24 cellular contexts compared by ENCODE assay signal in genomic region chr11:44192015-44192380, GRCh38.
"Had no signal": no experiment of that assay in that cellular context is flagged by ENCODE, and none has a peak within 500 bp of the region (broad histone marks: within the 10 kb centered on the region; RNA-seq: fewer than 3 reads in every experiment).

No MANE protein-coding gene starts in this region.

- DNase-seq: activated CD4-positive, alpha-beta T cell treated with anti-CD3 and anti-CD28 coated beads for 48 hours; activated effector memory CD4-positive, alpha-beta T cell treated with Interleukin-2 at 50 U/mL for 16 hours; activated naive CD4-positive, alpha-beta T cell treated with anti-CD3 and anti-CD28 coated beads, Interleukin-2, amount 50 U/mL, for 16 hours; aorta; brain microvascular endothelial cell; central memory CD4-positive, alpha-beta T cell; dorsolateral prefrontal cortex; endodermal cell; erythroblast; hypothalamus; kidney; ovary; right lobe of liver; small intestine; stimulated activated CD4-positive, alpha-beta T cell treated with anti-CD3 and anti-CD28 coated beads, Interleukin-15, amount 100 ng/mL, for 24 hours; stimulated activated CD4-positive, alpha-beta T cell treated with anti-CD3 and anti-CD28 coated beads, Interleukin-2, amount 100 ng/mL, for 48 hours; stimulated activated naive CD8-positive, alpha-beta T cell treated with anti-CD3 and anti-CD28 coated beads, Interleukin-15, amount 100 ng/mL, for 72 hours; SW 1271; upper lobe of left lung had no signal

- H3K27ac ChIP-seq: brain microvascular endothelial cell, dorsolateral prefrontal cortex, ovary, right lobe of liver, upper lobe of left lung had no signal

- FAIRE-seq: colon, frontal cortex, kidney, small intestine, TTC549 had no signal

- H3K9me3 ChIP-seq: ovary had no signal

- H3K27me3 ChIP-seq: brain microvascular endothelial cell, dorsolateral prefrontal cortex, ovary, right lobe of liver, upper lobe of left lung had no signal

- H3K27me3 Mint-ChIP-seq: stimulated activated naive CD8-positive, alpha-beta T cell treated with anti-CD3 and anti-CD28 coated beads, Interleukin-15, amount 100 ng/mL, for 72 hours had no signal

- H3K4me3 ChIP-seq: dorsolateral prefrontal cortex, ovary, right lobe of liver, upper lobe of left lung had no signal

- H3K36me3 ChIP-seq: brain microvascular endothelial cell, ovary, right lobe of liver had no signal

- H3K4me3 Mint-ChIP-seq: endodermal cell, WTC11 had no signal

- H3K27ac Mint-ChIP-seq: endodermal cell, WTC11 had no signal

- H3K4me1 ChIP-seq: right lobe of liver had no signal

- ATAC-seq: left lobe of liver, right lobe of liver had no signal
